Comparison of ENCODE assay signal across 29 cellular contexts in the genomic region with DNA sequence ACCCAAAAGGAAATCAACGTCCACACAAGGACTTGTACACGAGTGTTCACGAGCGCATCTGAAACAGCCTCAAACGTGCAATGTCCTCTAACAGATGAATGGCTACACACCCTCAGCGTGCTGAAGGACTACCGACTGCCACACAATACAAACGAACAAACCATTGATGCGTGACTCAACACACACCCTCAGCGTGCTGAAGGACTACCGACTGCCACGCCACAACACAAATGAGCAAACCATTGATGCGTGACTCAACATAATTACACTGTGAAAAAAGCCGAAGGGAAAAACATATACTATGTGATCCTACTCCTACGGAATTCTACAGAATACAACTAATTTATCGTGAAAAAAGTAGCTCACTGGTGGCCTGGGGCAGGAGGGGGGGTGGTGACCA. TPM values are rescaled to one million over a fixed set of nuclear protein-coding genes. Genes with fewer than 3 reads are reported as not detected.
DNase-seq lines count a peak whose midpoint lies in the region; ATAC-seq and TF ChIP-seq lines count a peak whose summit lies in the region.
"Had no signal": no experiment of that assay in that cellular context is flagged by ENCODE, and none has a peak within 500 bp of the region (broad histone marks: within the 10 kb centered on the region; RNA-seq: fewer than 3 reads in every experiment).

No MANE protein-coding gene starts in this region.

- no peaks in the 10 kb centered on the region for H3K9me3 ChIP-seq in BLaER1
- H3K9me3 ChIP-seq: ascending aorta, left ventricle myocardium inferior had no signal

- peaks cover 86% of the 10 kb centered on the region for H3K36me3 ChIP-seq in BLaER1

- H3K36me3 Mint-ChIP-seq in neural crest cell (ENCODE audit: low read depth) = peaks cover 22% of the 10 kb centered on the region
- peaks cover 69% of the 10 kb centered on the region for H3K36me3 Mint-ChIP-seq in MCF 10A (ENCODE audit: insufficient read depth, unreplicated experiment)

- H3K27me3 ChIP-seq in BLaER1 = no peaks in the 10 kb centered on the region
- H3K27me3 ChIP-seq: ascending aorta had no signal

- H3K27me3 Mint-ChIP-seq in neural crest cell (ENCODE audit: low read depth) = no peaks in the 10 kb centered on the region
- no peaks in the 10 kb centered on the region for H3K27me3 Mint-ChIP-seq in MCF 10A (ENCODE audit: insufficient read depth, unreplicated experiment)
- H3K27me3 Mint-ChIP-seq: activated CD8-positive, alpha-beta memory T cell treated with anti-CD3 and anti-CD28 coated beads, Interleukin-2, amount 10 ng/mL, durations not matched to agents 7 days and 5 days; activated naive CD8-positive, alpha-beta T cell treated with anti-CD3 and anti-CD28 coated beads, Interleukin-2, amount 10 ng/mL, durations not matched to agents 7 days and 5 days; dendritic cell treated with granulocyte-macrophage colony-stimulating factor and Interleukin-4, amounts not matched to agents 40 ng/mL and 50 ng/mL, for 4 days; naive B cell; stimulated activated memory B cell treated with anti-CD40 and anti-IgM and Interleukin-4, amounts not matched to agents 10 μg/mL and 1 μg/mL and 100 μg/mL, for 72 hours had no signal

- no TSS peak for BruUV-seq in MCF 10A (replicated peaks; lab: Mats Ljungman, UMichigan)

- peak overlapping the region; percentile 59 for H3K27ac Mint-ChIP-seq in neural crest cell (ENCODE audit: unreplicated experiment)
- H3K27ac Mint-ChIP-seq in MCF 10A (ENCODE audit: low read depth, unreplicated experiment) = no peak overlapping the region
- H3K27ac Mint-ChIP-seq: activated CD8-positive, alpha-beta memory T cell treated with anti-CD3 and anti-CD28 coated beads, Interleukin-2, amount 10 ng/mL, durations not matched to agents 7 days and 5 days; activated naive CD8-positive, alpha-beta T cell treated with anti-CD3 and anti-CD28 coated beads, Interleukin-2, amount 10 ng/mL, durations not matched to agents 7 days and 5 days; dendritic cell treated with granulocyte-macrophage colony-stimulating factor and Interleukin-4, amounts not matched to agents 40 ng/mL and 50 ng/mL, for 4 days; immature natural killer cell; stimulated activated memory B cell treated with anti-CD40 and anti-IgM and Interleukin-4, amounts not matched to agents 10 μg/mL and 1 μg/mL and 100 μg/mL, for 72 hours had no signal

- peaks cover 67% of the 10 kb centered on the region for H3K4me1 ChIP-seq in BLaER1
- H3K4me1 ChIP-seq: ascending aorta had no signal

- H3K9ac ChIP-seq in BLaER1 = no peak overlapping the region; the same call in 1 of the 2 replicates

- H3K27ac ChIP-seq in BLaER1 (peak overlapping the region; percentile 18), VCaP (peak overlapping the region; percentile 25; the same call in 1 of the 2 replicates)
- H3K27ac ChIP-seq: 22Rv1, ascending aorta, C4-2B, left ventricle myocardium inferior had no signal

- TF ChIP-seq CTCF in VCaP (conservative IDR thresholded peaks at IDR 0.05) (no peak), epithelial cell of proximal tubule (conservative IDR thresholded peaks at IDR 0.05; ENCODE audit: low read depth, low read length) (no peak), neural crest cell (conservative IDR thresholded peaks at IDR 0.05) (no peak), MCF 10A (IDR thresholded peaks at IDR 0.05; ENCODE audit: unreplicated experiment) (no peak)

- no peak for TF ChIP-seq POLR2A in erythroblast (IDR thresholded peaks at IDR 0.05; ENCODE audit: low read length)

- peak; percentile 3 for DNase-seq in epithelial cell of proximal tubule (ENCODE audit: low read depth)
- DNase-seq in neural crest cell (ENCODE audit: low read depth, low spot score) = no peak
- no peak for DNase-seq in MCF 10A (ENCODE audit: unreplicated experiment)
- no peak for DNase-seq in NCI-H1930 (lab: John Stamatoyannopoulos, UW)
- DNase-seq in erythroblast (lab: John Stamatoyannopoulos, UW) = no peak
- DNase-seq: activated CD4-positive, CD25-positive, alpha-beta regulatory T cell; activated CD8-positive, alpha-beta memory T cell treated with anti-CD3 and anti-CD28 coated beads, Interleukin-2, amount 10 ng/mL, durations not matched to agents 7 days and 5 days; activated gamma-delta T cell; activated naive CD8-positive, alpha-beta T cell treated with anti-CD3 and anti-CD28 coated beads, Interleukin-2, amount 10 ng/mL, durations not matched to agents 7 days and 5 days; activated T-cell treated with anti-CD3 and anti-CD28 coated beads, Interleukin-2, amount 50 U/mL, for 4 hours; COR-L47; DMS53; immature natural killer cell; IMR-90; left ventricle myocardium inferior; midbrain; naive B cell; NCI-H1048; NCI-H1694 treated with DMSO at 0.1 percent for 48 hours; NCI-H524; T-helper 1 cell had no signal

- H3K4me1 Mint-ChIP-seq in neural crest cell (peaks cover 6% of the 10 kb centered on the region), MCF 10A (ENCODE audit: insufficient read depth, unreplicated experiment) (no peaks in the 10 kb centered on the region)
- H3K4me1 Mint-ChIP-seq: activated CD8-positive, alpha-beta memory T cell treated with anti-CD3 and anti-CD28 coated beads, Interleukin-2, amount 10 ng/mL, durations not matched to agents 7 days and 5 days; activated naive CD8-positive, alpha-beta T cell treated with anti-CD3 and anti-CD28 coated beads, Interleukin-2, amount 10 ng/mL, durations not matched to agents 7 days and 5 days; immature natural killer cell; naive B cell had no signal

- peaks cover 100% of the 10 kb centered on the region for H4K20me1 ChIP-seq in BLaER1

- no peak for ATAC-seq in HG02973 (IDR thresholded peaks at IDR 0.05; ENCODE audit: unreplicated experiment)
- ATAC-seq: activated CD8-positive, alpha-beta memory T cell treated with anti-CD3 and anti-CD28 coated beads, Interleukin-2, amount 10 ng/mL, durations not matched to agents 7 days and 5 days; activated T-cell treated with anti-CD3 and anti-CD28 coated beads, Interleukin-2, amount 50 U/mL, for 4 hours; stimulated activated memory B cell treated with anti-CD40 and anti-IgM and Interleukin-4, amounts not matched to agents 10 μg/mL and 1 μg/mL and 100 μg/mL, for 72 hours had no signal

- H3K4me3 Mint-ChIP-seq in neural crest cell (no peak overlapping the region), MCF 10A (ENCODE audit: unreplicated experiment) (no peak overlapping the region)
- H3K4me3 Mint-ChIP-seq: activated CD8-positive, alpha-beta memory T cell treated with anti-CD3 and anti-CD28 coated beads, Interleukin-2, amount 10 ng/mL, durations not matched to agents 7 days and 5 days; activated naive CD8-positive, alpha-beta T cell treated with anti-CD3 and anti-CD28 coated beads, Interleukin-2, amount 10 ng/mL, durations not matched to agents 7 days and 5 days; activated T-cell treated with anti-CD3 and anti-CD28 coated beads, Interleukin-2, amount 50 U/mL, for 4 hours; dendritic cell treated with granulocyte-macrophage colony-stimulating factor and Interleukin-4, amounts not matched to agents 40 ng/mL and 50 ng/mL, for 4 days; immature natural killer cell; naive B cell; stimulated activated memory B cell treated with anti-CD40 and anti-IgM and Interleukin-4, amounts not matched to agents 10 μg/mL and 1 μg/mL and 100 μg/mL, for 72 hours had no signal

- POLR2A ChIA-PET in MCF 10A (lab: Yijun Ruan, JAX) = no interaction called here

- H3K4me3 ChIP-seq in BLaER1 (no peak overlapping the region), epithelial cell of proximal tubule (ENCODE audit: low read depth, low read length) (no peak overlapping the region)
- H3K4me3 ChIP-seq: ascending aorta, left ventricle myocardium inferior had no signal

- peak overlapping the region; percentile 67 for H3K4me2 ChIP-seq in BLaER1

- intact Hi-C loops in MCF 10A (cut with micrococcal nuclease) = no loop called here

- H3K9me3 Mint-ChIP-seq in neural crest cell = no peaks in the 10 kb centered on the region
- H3K9me3 Mint-ChIP-seq in MCF 10A (ENCODE audit: unreplicated experiment) = no peaks in the 10 kb centered on the region
- H3K9me3 Mint-ChIP-seq: activated naive CD8-positive, alpha-beta T cell treated with anti-CD3 and anti-CD28 coated beads, Interleukin-2, amount 10 ng/mL, durations not matched to agents 7 days and 5 days; activated T-cell treated with anti-CD3 and anti-CD28 coated beads, Interleukin-2, amount 50 U/mL, for 4 hours; dendritic cell treated with granulocyte-macrophage colony-stimulating factor and Interleukin-4, amounts not matched to agents 40 ng/mL and 50 ng/mL, for 4 days; immature natural killer cell; naive B cell; stimulated activated memory B cell treated with anti-CD40 and anti-IgM and Interleukin-4, amounts not matched to agents 10 μg/mL and 1 μg/mL and 100 μg/mL, for 72 hours had no signal

- CTCF ChIA-PET in MCF 10A (lab: Yijun Ruan, JAX) = interaction anchor here (0.6 to 1.2 kb wide), 2 partner anchors 57 to 65 kb away, joined by 3 read pairs; no protein-coding TSS in a partner anchor

RNA-seq across cellular contexts. Expression of a gene that starts 25.1 kb away (rescaled TPM):
- total RNA-seq in epithelial cell of proximal tubule (39.4 and 64.1 TPM in 2 replicates), neural crest cell (33.6 and 36.6 TPM in 2 replicates), MCF 10A (2022) (16.7 and 24.5 TPM in 2 replicates)

RNA-seq across cellular contexts. Expression of a gene that starts 42.1 kb away (rescaled TPM):
- 23.0 and 30.2 TPM in 2 replicates for total RNA-seq in epithelial cell of proximal tubule
- total RNA-seq in neural crest cell = 25.6 and 27.1 TPM in 2 replicates
- total RNA-seq in MCF 10A (2022) = 26.1 and 27.4 TPM in 2 replicates

RNA-seq across cellular contexts. Expression of a gene that starts 54.7 kb away (rescaled TPM):
- total RNA-seq in epithelial cell of proximal tubule (4.1 and 5.7 TPM in 2 replicates), neural crest cell (2.7 and 4.2 TPM in 2 replicates), MCF 10A (2022) (33.5 and 33.7 TPM in 2 replicates)
